8 cellular contexts compared by ENCODE assay signal in genomic region chr19:40778045-40778864, GRCh38. TPM values are rescaled to one million over a fixed set of nuclear protein-coding genes. Genes with fewer than 3 reads are reported as not detected.
DNase-seq lines count a peak whose midpoint lies in the region; ATAC-seq and TF ChIP-seq lines count a peak whose summit lies in the region.

Gene RAB4B, plus strand, starts transcription at chr19:40778247. Its CDS starts 129 bp downstream, at chr19:40778376.

- H3K4me3 Mint-ChIP-seq in H9 = peak within 1 kb of the TSS; percentile 85 to 86
- H3K4me3 Mint-ChIP-seq in nephron progenitor cell = peak within 1 kb of the TSS; percentile 88
- H3K4me3 Mint-ChIP-seq in stimulated activated naive CD8-positive, alpha-beta T cell treated with anti-CD3 and anti-CD28 coated beads, Interleukin-15, amount 100 ng/mL, for 72 hours = peak within 1 kb of the TSS; percentile 89 to 95

- H3K36me3 Mint-ChIP-seq in H9 (ENCODE audit: insufficient read depth in 1 of 3, low read depth in 3 of 3) (peaks cover 2 to 8% (median 6%) of the 10 kb centered on the region in 3 experiments; a peak in 5 of 7 replicates), nephron progenitor cell (ENCODE audit: low read depth) (no peaks in the 10 kb centered on the region)

- H3K79me2 ChIP-seq in H9 (ENCODE audit: insufficient read depth, low read length) = no peaks in the 10 kb centered on the region

- H2BK12ac ChIP-seq in H9 (ENCODE audit: insufficient read length, low read depth, low read length) = peak within 1 kb of the TSS; percentile 5

- 0 out of 2 replicates have a peak, but pooled peaks cover 2% of the 10 kb centered on the region for H3K4me1 ChIP-seq in H9 (ENCODE audit: insufficient read depth, low read length)

- H3K9me3 ChIP-seq in H9 (ENCODE audit: control insufficient read depth, low read depth, low read length) = no peaks in the 10 kb centered on the region
- no peaks in the 10 kb centered on the region for H3K9me3 ChIP-seq in MG63

- no peak within 1 kb of the TSS for H2AK5ac ChIP-seq in H9 (ENCODE audit: insufficient read length, low read length)

- H4K5ac ChIP-seq in H9 (ENCODE audit: insufficient read length, low read depth, low read length) = no peak within 1 kb of the TSS

- no peaks in the 10 kb centered on the region for H3K79me1 ChIP-seq in H9 (ENCODE audit: insufficient read depth, low read depth, low read length, poor library complexity, severe bottlenecking)

- H3K18ac ChIP-seq in H9 (ENCODE audit: insufficient read length, low read depth, low read length) = peak within 1 kb of the TSS; percentile 94

- H4K91ac ChIP-seq in H9 (ENCODE audit: insufficient read length, low read depth, low read length) = no peak within 1 kb of the TSS

- no peak within 1 kb of the TSS; the same call in 1 of the 2 replicates for H3K4ac ChIP-seq in H9 (ENCODE audit: low read depth, low read length)

- H3K23me2 ChIP-seq in H9 (ENCODE audit: insufficient read length, low read depth, low read length, poor library complexity, severe bottlenecking) = peaks cover 4% of the 10 kb centered on the region

- H3K9ac ChIP-seq in H9 (ENCODE audit: extremely low read depth, insufficient read length, low read length) = peak within 1 kb of the TSS; percentile 70

- peak within 1 kb of the TSS; percentile 80 for H3K4me2 ChIP-seq in H9 (ENCODE audit: insufficient read depth, insufficient read length, low read length)

- no peaks in the 10 kb centered on the region; a peak in 1 of 5 replicates for H3K9me3 Mint-ChIP-seq in H9
- no peaks in the 10 kb centered on the region for H3K9me3 Mint-ChIP-seq in nephron progenitor cell
- no peaks in the 10 kb centered on the region for H3K9me3 Mint-ChIP-seq in stimulated activated naive CD8-positive, alpha-beta T cell treated with anti-CD3 and anti-CD28 coated beads, Interleukin-15, amount 100 ng/mL, for 72 hours

- no CpG with 5 or more reads among the region's 51 CpGs for WGBS in H9 (ENCODE audit: extremely low coverage, insufficient read length, low lambda C conversion rate)

- no peak within 1 kb of the TSS for H2BK20ac ChIP-seq in H9 (ENCODE audit: low read depth, low read length, poor library complexity, severe bottlenecking)

- H3K56ac ChIP-seq in H9 (ENCODE audit: insufficient read length, low read depth, low read length) = peak within 1 kb of the TSS; percentile 25

- H2BK15ac ChIP-seq in H9 (ENCODE audit: low read depth, low read length) = no peak within 1 kb of the TSS

- H3K4me1 Mint-ChIP-seq in H9 = peaks cover 24 to 33% of the 10 kb centered on the region in 2 experiments
- peaks cover 30% of the 10 kb centered on the region for H3K4me1 Mint-ChIP-seq in nephron progenitor cell
- H3K4me1 Mint-ChIP-seq in stimulated activated naive CD8-positive, alpha-beta T cell treated with anti-CD3 and anti-CD28 coated beads, Interleukin-15, amount 100 ng/mL, for 72 hours = peaks cover 64% of the 10 kb centered on the region

- H3K4me3 ChIP-seq in MG63 = peak within 1 kb of the TSS; percentile 70
- H3K4me3 ChIP-seq in fibroblast of the aortic adventitia (ENCODE audit: low read depth, low read length) = peak within 1 kb of the TSS; percentile 81

- peak within 1 kb of the TSS; percentile 100 for H3K27ac Mint-ChIP-seq in H9
- peak within 1 kb of the TSS; percentile 100 for H3K27ac Mint-ChIP-seq in nephron progenitor cell
- H3K27ac Mint-ChIP-seq in stimulated activated naive CD8-positive, alpha-beta T cell treated with anti-CD3 and anti-CD28 coated beads, Interleukin-15, amount 100 ng/mL, for 72 hours = peak within 1 kb of the TSS; percentile 92 to 99

- peak within 1 kb of the TSS; percentile 41 for H3T11ph ChIP-seq in H9 (ENCODE audit: low read length)

- H3K27me3 Mint-ChIP-seq in H9 (ENCODE audit: low read depth) (no peaks in the 10 kb centered on the region), nephron progenitor cell (ENCODE audit: low read depth, poor library complexity) (peaks cover 2% of the 10 kb centered on the region)
- no peaks in the 10 kb centered on the region for H3K27me3 Mint-ChIP-seq in stimulated activated naive CD8-positive, alpha-beta T cell treated with anti-CD3 and anti-CD28 coated beads, Interleukin-15, amount 100 ng/mL, for 72 hours

- H3K14ac ChIP-seq in H9 (ENCODE audit: insufficient read depth, low read length) = peak within 1 kb of the TSS; percentile 86; the same call in 1 of the 2 replicates

- no peaks in the 10 kb centered on the region for H4K20me1 ChIP-seq in H9 (ENCODE audit: control insufficient read depth, insufficient read depth, insufficient read length)

- peak; percentile 85 for ATAC-seq in stimulated activated naive CD8-positive, alpha-beta T cell treated with anti-CD3 and anti-CD28 coated beads, Interleukin-15, amount 100 ng/mL, for 72 hours

- peak within 1 kb of the TSS; percentile 99 for H3K27ac ChIP-seq in H9 (ENCODE audit: insufficient read length, low read depth, low read length)

- DNase-seq in ELR (ENCODE audit: low read depth) (peak; percentile 99), H9 (peak; percentile 100), MG63 (peak; percentile 100), SHP77 treated with DMSO at 0.1 percent for 48 hours (lab: John Stamatoyannopoulos, UW) (peak; percentile 100), fibroblast of the aortic adventitia (ENCODE audit: low read depth) (peak; percentile 99), nephron progenitor cell (peak; percentile 100)
- peak; percentile 100 for DNase-seq in activated effector memory CD4-positive, alpha-beta T cell treated with anti-CD3 and anti-CD28 coated beads, Interleukin-2, amount 50 U/mL, for 16 hours
- DNase-seq in stimulated activated naive CD8-positive, alpha-beta T cell treated with anti-CD3 and anti-CD28 coated beads, Interleukin-15, amount 100 ng/mL, for 72 hours = peak; percentile 100

- H3K23ac ChIP-seq in H9 (ENCODE audit: insufficient read length, low read depth, low read length) = no peak within 1 kb of the TSS

- H4K8ac ChIP-seq in H9 (replicated peaks; ENCODE audit: insufficient read length, low read depth, low read length) = no peak within 1 kb of the TSS

- no peaks in the 10 kb centered on the region for H3K36me3 ChIP-seq in MG63

- H3K27me3 ChIP-seq in H9 (ENCODE audit: insufficient read depth, low read length) (no peaks in the 10 kb centered on the region), MG63 (no peaks in the 10 kb centered on the region)

- TF ChIP-seq CTCF in H9 (conservative IDR thresholded peaks at IDR 0.05) = no peak
- no peak for TF ChIP-seq CTCF in fibroblast of the aortic adventitia (IDR thresholded peaks at IDR 0.05; ENCODE audit: insufficient read depth, low read length)
- no peak for TF ChIP-seq CTCF in nephron progenitor cell (IDR thresholded peaks at IDR 0.05)

- peak within 1 kb of the TSS; percentile 87 for H2BK120ac ChIP-seq in H9 (ENCODE audit: low read depth, low read length, poor library complexity, severe bottlenecking)

- H2AFZ ChIP-seq in H9 (ENCODE audit: low read length) = no peak within 1 kb of the TSS

- peak within 1 kb of the TSS; percentile 55 for H2BK5ac ChIP-seq in H9 (ENCODE audit: insufficient read length, low read length)

RNA-seq across cellular contexts. Expression of gene RAB4B, which starts in this region (rescaled TPM):
- total RNA-seq in H9 (2021) = 22.6 and 26.8 TPM in 2 replicates
- 34.4 and 41.2 TPM in 2 replicates for total RNA-seq in MG63 (2014; rRNA removed; shearing (Covaris generic); ENCODE audit: low replicate concordance)
- 9.0 and 10.1 TPM in 2 replicates for total RNA-seq in fibroblast of the aortic adventitia (ENCODE audit: low replicate concordance)

Comparison
In these comparisons a context has a peak if more than half of its experiments do, and no peak if none do; other contexts are left out.
1. Peak in every context shown above with its lines: DNase-seq, ATAC-seq, H3K4me3 ChIP-seq and H3K27ac ChIP-seq.